ENCODE assay signal across 9 cellular contexts in genomic region chr1:151972533-151973270, GRCh38. TPM values are rescaled to one million over a fixed set of nuclear protein-coding genes. Genes with fewer than 3 reads are reported as not detected.
DNase-seq lines count a peak whose midpoint lies in the region; ATAC-seq, FAIRE-seq and TF ChIP-seq lines count a peak whose summit lies in the region.
"Had no signal": no experiment of that assay in that cellular context is flagged by ENCODE, and none has a peak within 500 bp of the region (broad histone marks: within the 10 kb centered on the region; RNA-seq: fewer than 3 reads in every experiment).

No MANE protein-coding gene starts in this region.

- peaks cover 5% of the 10 kb centered on the region for H3K79me1 ChIP-seq in mesenchymal stem cell (replicated peaks; ENCODE audit: low read length, poor library complexity, severe bottlenecking)

- H4K20me1 ChIP-seq in GM23338 (replicated peaks; ENCODE audit: insufficient read depth) (no peaks in the 10 kb centered on the region), K562 (replicated peaks; ENCODE audit: control insufficient read depth, insufficient read depth, low read length) (0 out of 2 replicates have a peak, but pooled peaks cover 3% of the 10 kb centered on the region)

- no peak overlapping the region for H4K91ac ChIP-seq in mesenchymal stem cell (ENCODE audit: low read length)

- H3K9me3 Mint-ChIP-seq in GM23338 = no peaks in the 10 kb centered on the region
- H3K9me3 Mint-ChIP-seq: memory B cell had no signal

- H3K4me3 ChIP-seq in GM23338 (0 out of 2 replicates have a peak overlapping the region, but pooled peaks have one; percentile 11), NT2/D1 (ENCODE audit: insufficient read length, low read depth) (no peak overlapping the region), K562 (no peak overlapping the region), mesenchymal stem cell (ENCODE audit: insufficient read depth in 1 of 2, low read depth in 1 of 2, low read length in 2 of 2) (peak overlapping the region in 1 of 2 experiments; percentile 47)

- no peaks in the 10 kb centered on the region for H3K9me1 ChIP-seq in K562 (ENCODE audit: control insufficient read depth, insufficient read depth, low read length)

- no TSS peak for BruUV-seq in K562 (replicated peaks; lab: Mats Ljungman, UMichigan)

- no peak for TF ChIP-seq RAD21 in K562 (CRISPR knock-in tag; conservative IDR thresholded peaks at IDR 0.05 in 1 of 2, IDR thresholded peaks at IDR 0.05 in 1 of 2)

- no peak overlapping the region for H3K4ac ChIP-seq in mesenchymal stem cell (ENCODE audit: low read depth in 1 of 2, low read length in 2 of 2)

- no peaks in the 10 kb centered on the region for H3K27me3 Mint-ChIP-seq in GM23338 (ENCODE audit: insufficient read depth, low read depth, poor library complexity)

- H3K79me2 ChIP-seq in GM23338 (replicated peaks; ENCODE audit: insufficient read depth) = no peaks in the 10 kb centered on the region
- no peaks in the 10 kb centered on the region for H3K79me2 ChIP-seq in K562 (ENCODE audit: control insufficient read depth, insufficient read depth, low read length)

- H3K9me3 ChIP-seq in NT2/D1 (ENCODE audit: insufficient read depth, low read length) (no peaks in the 10 kb centered on the region), K562 (replicated peaks; ENCODE audit: control insufficient read depth, insufficient read depth, low read depth, low read length) (no peaks in the 10 kb centered on the region), mesenchymal stem cell (ENCODE audit: control insufficient read depth, low read length) (no peaks in the 10 kb centered on the region)

- no peak overlapping the region for H2BK120ac ChIP-seq in mesenchymal stem cell (ENCODE audit: low read depth, low read length)

- peak overlapping the region; percentile 43 for H3K27ac Mint-ChIP-seq in GM23338
- H3K27ac Mint-ChIP-seq: memory B cell had no signal

- H2BK15ac ChIP-seq in mesenchymal stem cell (ENCODE audit: low read depth, poor library complexity, severe bottlenecking) = no peak overlapping the region

- H3K36me3 Mint-ChIP-seq in GM23338 (ENCODE audit: low read depth) = no peaks in the 10 kb centered on the region
- H3K36me3 Mint-ChIP-seq: memory B cell had no signal

- 3% methylated on average over 7 of the region's 7 CpGs for WGBS in K562 (ENCODE audit: insufficient coverage, low coverage, missing lambda C conversion rate)
- WGBS in mesenchymal stem cell = 38% methylated on average over 6 of the region's 7 CpGs

- H3K27ac ChIP-seq in GM23338 (ENCODE audit: low read depth) (no peak overlapping the region), K562 (ENCODE audit: extremely low read depth, low read depth, low read length) (no peak overlapping the region), mesenchymal stem cell (ENCODE audit: low read length, poor library complexity, severe bottlenecking) (peak overlapping the region; percentile 89)

- TF ChIP-seq CTCF in GM23338 (conservative IDR thresholded peaks at IDR 0.05; ENCODE audit: low read depth in 2 of 2) (no peak), K562 (IDR thresholded peaks at IDR 0.05 in 2 of 3, conservative IDR thresholded peaks at IDR 0.05 in 1 of 3; ENCODE audit: insufficient read depth in 2 of 3, low read depth in 1 of 3, low read length in 3 of 3) (no peak)

- H2BK12ac ChIP-seq in mesenchymal stem cell (ENCODE audit: low read length in 2 of 2) = no peak overlapping the region

- intact Hi-C loops in K562 (cut with micrococcal nuclease) = no loop called here

- 0 out of 2 replicates have a peak, but pooled peaks have one; percentile 9 for TF ChIP-seq EP300 in K562 (IDR thresholded peaks at IDR 0.05; ENCODE audit: low read length)

- no peaks in the 10 kb centered on the region for H3K36me3 ChIP-seq in GM23338 (ENCODE audit: insufficient read depth)
- H3K36me3 ChIP-seq in NT2/D1 (ENCODE audit: insufficient read depth, insufficient read length, low read length) = no peaks in the 10 kb centered on the region
- no peaks in the 10 kb centered on the region for H3K36me3 ChIP-seq in K562 (ENCODE audit: control insufficient read depth, insufficient read depth, low read length)
- no peaks in the 10 kb centered on the region for H3K36me3 ChIP-seq in mesenchymal stem cell (ENCODE audit: control insufficient read depth in 1 of 2, insufficient read depth in 2 of 2, low read depth in 1 of 2, low read length in 2 of 2)

- TF ChIP-seq POLR2A in K562 (conservative IDR thresholded peaks at IDR 0.05) = no peak

- no peak overlapping the region for H4K8ac ChIP-seq in mesenchymal stem cell (ENCODE audit: low read length)

- H3F3A ChIP-seq in GM23338 (replicated peaks; ENCODE audit: low read depth) = no peaks in the 10 kb centered on the region

- H3K18ac ChIP-seq in mesenchymal stem cell (ENCODE audit: low read depth in 1 of 2, low read length in 2 of 2) = no peak overlapping the region

- CTCF ChIA-PET in K562 (lab: Yijun Ruan, JAX; ENCODE audit: low intra/inter-chr PET ratio) = no interaction called here

- H3K4me1 Mint-ChIP-seq in GM23338 = peaks cover 28% of the 10 kb centered on the region

- H3K23ac ChIP-seq in mesenchymal stem cell (ENCODE audit: low read length in 2 of 2) = no peak overlapping the region

- ATAC-seq in GM23338 = peak; percentile 68
- ATAC-seq in K562 = peak; percentile 96
- no peak for ATAC-seq in left lobe of liver
- no peak for ATAC-seq in HG03460 (IDR thresholded peaks at IDR 0.05; ENCODE audit: unreplicated experiment)

- peak; percentile 96 for FAIRE-seq in K562 (lab: Jason Lieb, UNC)

- in situ Hi-C loops in K562 (cut with MboI) = no loop called here

- H3K14ac ChIP-seq in mesenchymal stem cell (ENCODE audit: low read length in 2 of 2) = no peak overlapping the region

- POLR2A ChIA-PET in K562 (lab: Yijun Ruan, JAX) = interaction anchor here (0.7 to 1.5 kb wide), 5 partner anchors 9 to 289 kb away, joined by 3 to 6 read pairs (median 3); no protein-coding TSS in a partner anchor

- H3K9me2 ChIP-seq in GM23338 (ENCODE audit: insufficient read depth) = no peaks in the 10 kb centered on the region

- no peak overlapping the region for H3K9ac ChIP-seq in NT2/D1 (ENCODE audit: insufficient read length, low read depth)
- H3K9ac ChIP-seq in K562 (ENCODE audit: insufficient read depth in 1 of 2, low read depth in 2 of 2, low read length in 2 of 2) = no peak overlapping the region
- peak overlapping the region; percentile 63 for H3K9ac ChIP-seq in mesenchymal stem cell (ENCODE audit: low read length)

- H3K27me3 ChIP-seq in GM23338 (ENCODE audit: insufficient read depth) = no peaks in the 10 kb centered on the region
- no peaks in the 10 kb centered on the region for H3K27me3 ChIP-seq in NT2/D1 (ENCODE audit: insufficient read depth, insufficient read length)
- no peaks in the 10 kb centered on the region for H3K27me3 ChIP-seq in K562 (ENCODE audit: control insufficient read depth in 2 of 2, insufficient read depth in 2 of 2, low read length in 2 of 2)
- H3K27me3 ChIP-seq in mesenchymal stem cell (ENCODE audit: control insufficient read depth in 1 of 2, insufficient read depth in 1 of 2, low read length in 2 of 2) = no peaks in the 10 kb centered on the region

- H3K4me2 ChIP-seq in GM23338 = peak overlapping the region; percentile 34; the same call in 1 of the 2 replicates
- H3K4me2 ChIP-seq in K562 (ENCODE audit: insufficient read depth, low read length) = peak overlapping the region; percentile 61
- peak overlapping the region; percentile 7 for H3K4me2 ChIP-seq in mesenchymal stem cell (ENCODE audit: low read length, poor library complexity, severe bottlenecking)

- peaks cover 22% of the 10 kb centered on the region for H3K4me1 ChIP-seq in GM23338 (ENCODE audit: insufficient read depth)
- H3K4me1 ChIP-seq in NT2/D1 (ENCODE audit: insufficient read depth, insufficient read length) = no peaks in the 10 kb centered on the region
- peaks cover 10 to 37% of the 10 kb centered on the region in 2 experiments; a peak in 4 of 5 replicates for H3K4me1 ChIP-seq in K562 (replicated peaks in 1 of 2; ENCODE audit: control insufficient read depth in 2 of 2, insufficient read depth in 2 of 2, low read length in 2 of 2)
- peaks cover 17% of the 10 kb centered on the region for H3K4me1 ChIP-seq in mesenchymal stem cell (ENCODE audit: control insufficient read depth, insufficient read depth, low read depth, low read length)

- H2AK5ac ChIP-seq in mesenchymal stem cell (ENCODE audit: low read length, severe bottlenecking) = no peak overlapping the region

- no peak overlapping the region for H2BK5ac ChIP-seq in mesenchymal stem cell (ENCODE audit: low read depth, low read length, poor library complexity, severe bottlenecking)

- H3K4me3 Mint-ChIP-seq in GM23338 = no peak overlapping the region
- H3K4me3 Mint-ChIP-seq: memory B cell had no signal

- H2AFZ ChIP-seq in GM23338 (no peak overlapping the region), K562 (ENCODE audit: low read depth, low read length) (peak overlapping the region; percentile 12; the same call in 1 of the 2 replicates), mesenchymal stem cell (ENCODE audit: low read depth, low read length) (no peak overlapping the region)

- DNase-seq in GM23338 (ENCODE audit: low spot score) (peak; percentile 80), NT2/D1 (ENCODE audit: low read depth, low spot score) (peak; percentile 71), K562 (ENCODE audit: extremely low read depth in 1 of 4, low spot score in 3 of 4) (peak; percentile 19 to 84 (median 52)), mesenchymal stem cell (peak; percentile 93), left lobe of liver (ENCODE audit: low spot score) (no peak), NCI-H2081 (lab: John Stamatoyannopoulos, UW) (no peak), HuH-7.5 (ENCODE audit: low spot score) (no peak)

RNA-seq across cellular contexts. Expression of gene S100A10, which starts 21.0 kb away (rescaled TPM):
- 25.6 and 35.9 TPM in 2 replicates for total RNA-seq in GM23338 (2014; rRNA removed; shearing (Covaris generic))
- polyA plus RNA-seq in GM23338 (2016; fragmentation: Nextera tagmentation; extraction: Ambion mirVana) (634 and 677 TPM in 2 replicates), K562 (2011; rRNA removed) (0.61 and 0.73 TPM in 2 replicates), K562 (2014; fragmentation: Illumina TruSeq; extraction: Trizol) (0.28 and 0.56 TPM in 2 replicates), K562 (2014; fragmentation: Nextera tagmentation; extraction: Ambion mirVana) (under 1 TPM in 1 of 2 experiments, not detected in 1; 0.32 TPM), K562 (2014; rRNA removed) (not detected in 2 replicates)
- not detected in 2 replicates for total RNA-seq in K562 (2011; cell fraction: chromatin; rRNA removed; ENCODE audit: low replicate concordance)
- total RNA-seq in K562 (2011; cell fraction: nucleolus; rRNA removed) = not detected in 2 replicates
- not detected in 2 replicates for total RNA-seq in K562 (2011; cell fraction: nucleoplasm; rRNA removed)
- total RNA-seq in K562 (2014; rRNA removed) (0.41 TPM in 1 of 2 replicates, not detected in the other), K562 (2014; rRNA removed; fragmentation: Illumina TruSeq; extraction: Trizol) (0.35 and 0.44 TPM in 2 replicates), K562 (2015; rRNA removed; fragmentation: Illumina TruSeq; extraction: Trizol) (not detected in 2 replicates), K562 (2021) (1.6 and 3.2 TPM in 2 replicates), left lobe of liver (45.0 TPM)
- polyA plus RNA-seq in K562 (2011; cell fraction: cytosol; rRNA removed) = 0.16 and 0.52 TPM in 2 replicates
- 0.29 TPM in 1 of 2 replicates, not detected in the other for polyA plus RNA-seq in K562 (2011; cell fraction: nucleus; rRNA removed)
- polyA plus RNA-seq in K562 (2012) = 1.0 and 1.8 TPM in 2 replicates
- polyA minus RNA-seq in K562 (2011; rRNA and poly(A)+ RNA removed) = 0.93 TPM in 1 of 2 replicates, not detected in the other
- polyA minus RNA-seq in K562 (2011; cell fraction: cytosol; rRNA and poly(A)+ RNA removed) = 1.6 and 5.2 TPM in 2 replicates
- polyA minus RNA-seq in K562 (2011; cell fraction: nucleus; rRNA and poly(A)+ RNA removed) = 0.67 TPM in 1 of 2 replicates, not detected in the other
- polyA plus RNA-seq in mesenchymal stem cell (2013, experiment 1 of 2) = 743 TPM
- polyA plus RNA-seq in mesenchymal stem cell (2013, experiment 2 of 2) = 740 TPM

Comparison
In these comparisons a context has a peak if more than half of its experiments do, and no peak if none do; other contexts are left out.
1. ATAC-seq: peak in GM23338 (single experiment) and K562 (single experiment); none in left lobe of liver (single experiment) and HG03460 (single experiment).
2. DNase-seq: peak in GM23338 (single experiment), NT2/D1 (single experiment), K562 (4 of 4) and mesenchymal stem cell (single experiment); none in left lobe of liver (single experiment), NCI-H2081 (0 of 2) and HuH-7.5 (single experiment).
3. H3K4me2 ChIP-seq: peak in every context shown above with its lines; median percentile 61 in K562; 34 in GM23338; 7 in mesenchymal stem cell.